Comparison of ENCODE assay signal across 8 cellular contexts in the genomic region with DNA sequence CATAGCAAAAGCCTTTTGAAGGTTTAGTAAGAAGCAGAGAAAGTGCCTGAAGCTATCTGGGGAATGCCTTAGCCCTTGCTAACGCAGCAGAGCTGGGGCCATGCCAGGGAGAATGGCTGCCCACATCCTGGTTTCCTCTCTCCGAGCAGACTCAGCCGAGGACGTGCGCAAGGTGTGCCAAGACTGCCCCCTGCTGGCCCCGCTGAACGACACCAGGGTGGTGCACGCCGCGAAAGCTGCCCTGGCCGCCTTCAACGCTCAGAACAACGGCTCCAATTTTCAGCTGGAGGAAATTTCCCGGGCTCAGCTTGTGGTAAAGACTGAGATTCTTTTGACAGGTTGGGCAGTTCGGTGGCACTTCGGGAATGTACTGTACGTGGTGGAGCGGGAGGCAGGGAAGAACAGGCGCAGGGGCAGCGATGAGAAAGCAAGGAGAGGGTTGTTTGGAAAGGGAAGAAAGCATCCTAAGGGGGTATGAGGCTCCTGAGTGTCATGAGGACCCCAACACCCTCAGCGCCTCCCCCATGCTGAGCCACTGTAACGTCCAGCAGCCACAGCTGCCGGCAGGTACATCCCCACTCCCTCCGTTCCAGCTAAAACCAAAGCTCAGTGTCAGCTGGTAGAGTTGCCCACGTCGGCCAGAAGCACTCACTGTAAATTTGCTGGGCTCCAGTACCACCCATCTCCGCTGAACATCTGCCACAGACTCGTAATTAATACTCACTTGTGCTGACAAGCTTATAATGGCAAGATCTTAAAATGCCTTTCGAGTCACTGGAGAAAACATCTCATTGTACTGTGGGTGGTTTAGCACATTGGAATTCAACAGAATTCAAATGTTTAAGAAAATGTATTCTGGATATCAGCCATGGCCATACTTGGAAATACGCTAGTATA. TPM values are rescaled to one million over a fixed set of nuclear protein-coding genes. Genes with fewer than 3 reads are reported as not detected.
DNase-seq lines count a peak whose midpoint lies in the region; ATAC-seq and TF ChIP-seq lines count a peak whose summit lies in the region.

No MANE protein-coding gene starts in this region.

- H3K4me3 Mint-ChIP-seq in glutamatergic neuron (ENCODE audit: unreplicated experiment) = peak overlapping the region; percentile 73

- H3K4me3 ChIP-seq in GM12864 (ENCODE audit: low read depth, low read length) (no peak overlapping the region), NB4 (ENCODE audit: low read depth, low read length) (no peak overlapping the region), upper lobe of right lung (no peak overlapping the region)

- H3K4me1 ChIP-seq in upper lobe of right lung = no peaks in the 10 kb centered on the region

- H3K27ac ChIP-seq in upper lobe of right lung = no peak overlapping the region

- peaks cover 5% of the 10 kb centered on the region for H3K9me3 Mint-ChIP-seq in glutamatergic neuron (ENCODE audit: unreplicated experiment)

- no peaks in the 10 kb centered on the region for H3K9me3 ChIP-seq in upper lobe of right lung

- H3K4me1 Mint-ChIP-seq in glutamatergic neuron (ENCODE audit: low read depth, unreplicated experiment) = peaks cover 1% of the 10 kb centered on the region

- H3K27me3 ChIP-seq in upper lobe of right lung = peaks cover 22% of the 10 kb centered on the region

- no peaks in the 10 kb centered on the region for H3K36me3 Mint-ChIP-seq in glutamatergic neuron (ENCODE audit: unreplicated experiment)

- ATAC-seq in HG02623 (IDR thresholded peaks at IDR 0.05; ENCODE audit: unreplicated experiment) (peak; percentile 88), SK-N-SH treated with all-trans-retinoic acid at 6 μM for 48 hours (peak; percentile 97), upper lobe of right lung (peak; percentile 98)

- peaks cover 2% of the 10 kb centered on the region for H3K27me3 Mint-ChIP-seq in glutamatergic neuron (ENCODE audit: unreplicated experiment)

- DNase-seq in GM12864 (ENCODE audit: low read depth) (peak; percentile 44), NB4 (ENCODE audit: low read depth) (peak; percentile 84), glutamatergic neuron (peak; percentile 86), posterior cingulate gyrus (peak; percentile 72 to 97 (median 84)), upper lobe of right lung (peak; percentile 94)
- DNase-seq in activated naive CD4-positive, alpha-beta T cell treated with anti-CD3 and anti-CD28 coated beads, Interleukin-2, amount 50 U/mL, for 16 hours = peak; percentile 84

- intact Hi-C loops in posterior cingulate gyrus (cut with DNase I) = loop anchor here (5.0 kb wide), 2 partner anchors 45 to 165 kb away; a partner anchor contains a TSS
- intact Hi-C loops in upper lobe of right lung (cut with DNase I) = no loop called here

- peak overlapping the region; percentile 38 for H3K27ac Mint-ChIP-seq in glutamatergic neuron (ENCODE audit: unreplicated experiment)

- H3K36me3 ChIP-seq in upper lobe of right lung = no peaks in the 10 kb centered on the region

- TF ChIP-seq CTCF in GM12864 (IDR thresholded peaks at IDR 0.05; ENCODE audit: low read depth, low read length, missing control alignments) = peak; percentile 90
- peak; percentile 89 for TF ChIP-seq CTCF in NB4 (IDR thresholded peaks at IDR 0.05; ENCODE audit: low read depth, low read length)
- TF ChIP-seq CTCF in glutamatergic neuron (IDR thresholded peaks at IDR 0.05; ENCODE audit: partially characterized antibody, unreplicated experiment) = peak; percentile 87
- peak; percentile 87 for TF ChIP-seq CTCF in upper lobe of right lung (IDR thresholded peaks at IDR 0.05)

- TF ChIP-seq POLR2A in NB4 (IDR thresholded peaks at IDR 0.05; ENCODE audit: extremely low read depth, insufficient read length) = no peak

TF ChIP-seq in SK-N-SH treated with all-trans-retinoic acid at 6 μM for 48 hours, 23 proteins besides CTCF, POLR2A, EP300 and RAD21:
- no peak for TF ChIP-seq SNAI2 (CRISPR knock-in tag; IDR thresholded peaks at IDR 0.05)
- no peak for TF ChIP-seq GLIS3 (CRISPR knock-in tag; IDR thresholded peaks at IDR 0.05)
- TF ChIP-seq ZFP3 (CRISPR knock-in tag; IDR thresholded peaks at IDR 0.05) = no peak
- no peak for TF ChIP-seq ISL1 (CRISPR knock-in tag; IDR thresholded peaks at IDR 0.05)
- TF ChIP-seq PPARA (CRISPR knock-in tag; IDR thresholded peaks at IDR 0.05; ENCODE audit: borderline replicate concordance) = no peak
TF ChIP-seq in SK-N-SH treated with all-trans-retinoic acid at 6 μM for 48 hours: peak in this region for 0.

RNA-seq across cellular contexts. Expression of a gene that starts 4.4 kb away (rescaled TPM):
- not detected for total RNA-seq in glutamatergic neuron (ENCODE audit: unreplicated experiment)
- not detected for total RNA-seq in upper lobe of right lung

RNA-seq across cellular contexts. Expression of a gene that starts 22.9 kb away (rescaled TPM):
- total RNA-seq in glutamatergic neuron (ENCODE audit: unreplicated experiment) = not detected
- total RNA-seq in upper lobe of right lung = not detected

RNA-seq across cellular contexts. Expression of a gene that starts 46.8 kb away (rescaled TPM):
- total RNA-seq in glutamatergic neuron (ENCODE audit: unreplicated experiment) (57.6 TPM), upper lobe of right lung (43.8 TPM)

RNA-seq across cellular contexts. Expression of a gene that starts 48.5 kb away (rescaled TPM):
- total RNA-seq in glutamatergic neuron (ENCODE audit: unreplicated experiment) (not detected), upper lobe of right lung (not detected)

RNA-seq across cellular contexts. Expression of a gene that starts 50.1 kb away (rescaled TPM):
- total RNA-seq in glutamatergic neuron (ENCODE audit: unreplicated experiment) (12.5 TPM), upper lobe of right lung (11.3 TPM)

Comparison
In these comparisons a context has a peak if more than half of its experiments do, and no peak if none do; other contexts are left out.
1. DNase-seq: peak in every context shown above with its lines; median percentile 94 in upper lobe of right lung; 86 in glutamatergic neuron; 84 in NB4; 84 in activated naive CD4-positive, alpha-beta T cell treated with anti-CD3 and anti-CD28 coated beads, Interleukin-2, amount 50 U/mL, for 16 hours; 84 in posterior cingulate gyrus; 44 in GM12864.